ENCODE assay signal across 8 cellular contexts in the genomic region with DNA sequence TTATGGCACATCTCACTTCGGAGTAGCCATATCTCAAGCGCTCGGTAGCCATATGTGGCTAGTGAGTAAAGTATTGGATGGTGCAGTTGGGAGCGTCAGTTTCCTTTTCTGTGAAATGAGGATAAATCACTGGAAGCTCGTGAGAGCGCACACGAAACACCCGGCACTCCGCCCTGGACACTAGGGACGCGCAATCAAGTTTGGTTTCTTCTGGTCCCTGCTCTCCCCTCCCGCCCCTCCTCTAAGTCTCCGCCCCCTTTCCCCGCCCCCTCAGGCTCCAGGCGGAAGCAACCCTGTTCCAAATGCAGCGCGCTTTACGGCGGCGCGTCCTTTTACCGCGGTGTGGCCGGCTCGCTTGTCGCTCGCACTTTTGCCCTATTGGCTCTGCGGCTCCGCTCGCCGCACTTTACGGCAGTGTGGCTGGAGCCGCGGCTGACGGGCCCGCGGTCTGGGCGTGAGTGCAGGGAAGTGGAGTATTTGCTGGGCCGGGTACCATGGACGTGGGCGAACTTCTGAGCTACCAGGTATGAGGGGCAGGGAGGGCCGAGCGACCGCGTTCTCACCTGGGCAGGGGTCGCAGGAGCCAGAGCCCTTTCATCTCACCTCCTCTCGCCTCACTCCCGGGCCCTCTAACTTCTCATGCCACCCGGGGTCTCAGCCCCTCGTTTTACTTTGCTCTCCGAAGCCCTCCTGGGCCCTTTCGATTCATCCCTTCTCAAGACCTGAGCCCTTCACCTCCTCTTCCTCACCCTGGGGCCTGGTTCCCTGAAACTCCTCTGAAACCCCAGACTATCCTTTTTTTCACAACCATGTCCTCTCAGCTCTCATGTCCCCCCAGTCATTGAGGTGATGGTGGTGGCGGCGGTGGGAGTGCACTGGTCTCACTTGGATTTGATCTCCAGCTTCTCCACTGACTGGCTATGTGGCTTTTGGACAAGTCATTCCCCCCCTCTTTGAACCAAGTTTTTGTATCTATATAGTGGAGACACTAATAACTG. TPM values are rescaled to one million over a fixed set of nuclear protein-coding genes. Genes with fewer than 3 reads are reported as not detected.
DNase-seq lines count a peak whose midpoint lies in the region; ATAC-seq and TF ChIP-seq lines count a peak whose summit lies in the region.

A gene with protein sequence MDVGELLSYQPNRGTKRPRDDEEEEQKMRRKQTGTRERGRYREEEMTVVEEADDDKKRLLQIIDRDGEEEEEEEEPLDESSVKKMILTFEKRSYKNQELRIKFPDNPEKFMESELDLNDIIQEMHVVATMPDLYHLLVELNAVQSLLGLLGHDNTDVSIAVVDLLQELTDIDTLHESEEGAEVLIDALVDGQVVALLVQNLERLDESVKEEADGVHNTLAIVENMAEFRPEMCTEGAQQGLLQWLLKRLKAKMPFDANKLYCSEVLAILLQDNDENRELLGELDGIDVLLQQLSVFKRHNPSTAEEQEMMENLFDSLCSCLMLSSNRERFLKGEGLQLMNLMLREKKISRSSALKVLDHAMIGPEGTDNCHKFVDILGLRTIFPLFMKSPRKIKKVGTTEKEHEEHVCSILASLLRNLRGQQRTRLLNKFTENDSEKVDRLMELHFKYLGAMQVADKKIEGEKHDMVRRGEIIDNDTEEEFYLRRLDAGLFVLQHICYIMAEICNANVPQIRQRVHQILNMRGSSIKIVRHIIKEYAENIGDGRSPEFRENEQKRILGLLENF (plus strand): TSS at position 402 of the 998 bp plus-strand sequence. CDS start 93 bp downstream, at position 495.

- H3K4me1 ChIP-seq in right cardiac atrium (ENCODE audit: control insufficient read depth, insufficient read depth, low read length): peaks cover 2% of the 10 kb centered on the region
- peaks cover 0 to 7% of the 10 kb centered on the region in 2 donors for H3K4me1 ChIP-seq in uterus

- DNase-seq in NCI-H1930 (lab: John Stamatoyannopoulos, UW) (peak; percentile 97 to 99), anterior cingulate cortex (lab: John Stamatoyannopoulos, UW) (peak; percentile 61 to 97 (median 94)), right cardiac atrium (peak; percentile 99 to 100 (median 99)), putamen (ENCODE audit: low spot score) (peak; percentile 97), uterus (peak; percentile 97 to 99)

- intact Hi-C loops in T-helper 2 cell treated with Interferon-gamma antibody and Interleukin-4, amounts not matched to agents 100 ng/mL and 5 ng/mL, for 36 hours (cut with micrococcal nuclease): loop anchor here (5.0 kb wide), 2 partner anchors 167 to 338 kb away; a partner anchor contains a TSS
- intact Hi-C loops in right cardiac atrium (cut with DNase I) (no loop called here), uterus (cut with DNase I; ENCODE audit: low total_unique reads) (no loop called here)

- H3K9me3 ChIP-seq in right cardiac atrium (ENCODE audit: control insufficient read depth, low read length): no peaks in the 10 kb centered on the region
- no peaks in the 10 kb centered on the region for H3K9me3 ChIP-seq in uterus

- peak; percentile 36 to 72 for TF ChIP-seq POLR2A in uterus (IDR thresholded peaks at IDR 0.05)

- peak within 1 kb of the TSS; percentile 79 for H3K27ac ChIP-seq in right cardiac atrium (ENCODE audit: low read length)
- H3K27ac ChIP-seq in uterus: peak within 1 kb of the TSS; percentile 58 to 68

- no peaks in the 10 kb centered on the region for H3K36me3 ChIP-seq in uterus

- WGBS in right cardiac atrium: under 1% methylated on average over 54 of the region's 54 CpGs

- peak; percentile 77 for ATAC-seq in GM18502 (IDR thresholded peaks at IDR 0.05; ENCODE audit: poor library complexity, unreplicated experiment)
- peak; percentile 88 for ATAC-seq in HG02970 (IDR thresholded peaks at IDR 0.05; ENCODE audit: low FRiP score, unreplicated experiment)
- peak; percentile 99 for ATAC-seq in right cardiac atrium

- H3K27me3 ChIP-seq in right cardiac atrium (ENCODE audit: control insufficient read depth, insufficient read depth) (no peaks in the 10 kb centered on the region), uterus (no peaks in the 10 kb centered on the region)

- H3K4me3 ChIP-seq in right cardiac atrium (ENCODE audit: low read length) (peak within 1 kb of the TSS; percentile 97), uterus (peak within 1 kb of the TSS; percentile 73 to 93)

- TF ChIP-seq CTCF in uterus (IDR thresholded peaks at IDR 0.05): peak in 3 of 4 experiments; percentile 22 to 27 (median 22)

RNA-seq across cellular contexts. Expression of the gene that starts here (rescaled TPM):
- 74.4 and 86.8 TPM in 2 replicates for total RNA-seq in T-helper 2 cell treated with Interferon-gamma antibody and Interleukin-4, amounts not matched to agents 100 ng/mL and 5 ng/mL, for 36 hours
- 10 to 100 TPM; 52.9 to 65.7 (median 59.5) TPM for total RNA-seq in right cardiac atrium
- polyA plus RNA-seq in right cardiac atrium: 43.8 TPM
- total RNA-seq in uterus: 10 to 100 TPM; 11.5 to 57.2 (median 35.2) TPM

Comparison
In these comparisons a context has a peak if more than half of its experiments do, and no peak if none do; other contexts are left out.
1. Peak in every context shown above with its lines: DNase-seq, ATAC-seq, H3K4me3 ChIP-seq and H3K27ac ChIP-seq.